ENCODE assay signal across 31 cellular contexts in the genomic region with DNA sequence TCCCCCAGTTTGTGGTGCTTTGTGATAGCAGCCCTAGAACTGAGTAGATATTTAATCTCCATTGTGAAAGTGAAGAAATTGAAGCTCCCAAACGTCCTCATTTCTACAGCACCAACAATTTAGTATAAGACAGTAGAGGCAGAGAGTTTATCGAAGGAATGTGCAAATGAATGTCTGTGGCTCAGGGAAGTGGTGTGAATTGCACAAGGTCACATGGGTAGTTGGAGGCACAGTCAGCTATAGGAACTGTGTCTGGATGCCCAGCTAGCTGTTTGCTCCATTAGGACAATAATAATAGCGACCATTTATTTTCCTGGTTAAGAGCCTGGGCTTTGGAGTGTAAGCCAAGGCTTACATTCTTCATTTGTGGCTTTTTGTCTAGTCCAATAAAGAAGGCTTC.
"Had no signal": no experiment of that assay in that cellular context is flagged by ENCODE, and none has a peak within 500 bp of the region (broad histone marks: within the 10 kb centered on the region; RNA-seq: fewer than 3 reads in every experiment).

No MANE protein-coding gene starts in this region.

- H3K9me3 ChIP-seq: SJCRH30 had no signal

- H3K36me3 Mint-ChIP-seq: activated CD8-positive, alpha-beta memory T cell treated with anti-CD3 and anti-CD28 coated beads, Interleukin-2, amount 10 ng/mL, durations not matched to agents 7 days and 5 days; activated naive CD8-positive, alpha-beta T cell treated with anti-CD3 and anti-CD28 coated beads for 36 hours; brain had no signal

- FAIRE-seq: bronchial epithelial cell had no signal

- H3K4me3 ChIP-seq: SJCRH30, SK-N-MC had no signal

- H3K9me3 Mint-ChIP-seq: activated CD4-positive, alpha-beta memory T cell treated with anti-CD3 and anti-CD28 coated beads, Interleukin-2, amount 10 ng/mL, durations not matched to agents 7 days and 5 days; activated naive CD8-positive, alpha-beta T cell treated with anti-CD3 and anti-CD28 coated beads for 36 hours; brain had no signal

- DNase-seq: activated CD4-positive, alpha-beta memory T cell treated with anti-CD3 and anti-CD28 coated beads, Interleukin-2, amount 10 ng/mL, durations not matched to agents 7 days and 5 days; activated CD4-positive, alpha-beta T cell treated with anti-CD3 and anti-CD28 coated beads for 1 hour; activated CD4-positive, alpha-beta T cell treated with anti-CD3 and anti-CD28 coated beads for 48 hours; activated CD4-positive, CD25-positive, alpha-beta regulatory T cell; activated CD8-positive, alpha-beta memory T cell treated with anti-CD3 and anti-CD28 coated beads for 24 hours; activated CD8-positive, alpha-beta memory T cell treated with anti-CD3 and anti-CD28 coated beads, Interleukin-2, amount 10 ng/mL, durations not matched to agents 7 days and 5 days; activated CD8-positive, alpha-beta memory T cell treated with anti-CD3 and anti-CD28 coated beads, Interleukin-2, amount 50 U/mL, for 48 hours; activated effector memory CD4-positive, alpha-beta T cell treated with anti-CD3 and anti-CD28 coated beads, Interleukin-2, amount 50 U/mL, for 16 hours; activated naive CD4-positive, alpha-beta T cell; activated naive CD4-positive, alpha-beta T cell treated with anti-CD3 and anti-CD28 coated beads, Interleukin-2, amount 50 U/mL, for 16 hours; activated naive CD8-positive, alpha-beta T cell treated with anti-CD3 and anti-CD28 coated beads for 36 hours; activated T-cell treated with anti-CD3 and anti-CD28 coated beads, Interleukin-2, amount 50 U/mL, for 48 hours; amygdala; caudate nucleus; MM.1S; MV-4-11; NCI-H1092; NCI-H1436 treated with DMSO at 0.1 percent for 48 hours; NCI-H1694 treated with DMSO at 0.1 percent for 48 hours; NCI-H2029; NCI-H345; NCI-H524 treated with DMSO at 0.1 percent for 48 hours; SHP77; SJCRH30; T1000; WERI-Rb-1 had no signal

- H3K4me2 ChIP-seq: KMS-11 had no signal

- H3K9ac ChIP-seq: KMS-11 had no signal

- ATAC-seq: activated CD8-positive, alpha-beta memory T cell treated with anti-CD3 and anti-CD28 coated beads, Interleukin-2, amount 10 ng/mL, durations not matched to agents 7 days and 5 days; Panc1 had no signal

- H3K4me1 Mint-ChIP-seq: activated naive CD8-positive, alpha-beta T cell treated with anti-CD3 and anti-CD28 coated beads for 36 hours had no signal

- H3K27ac Mint-ChIP-seq: activated CD4-positive, alpha-beta memory T cell treated with anti-CD3 and anti-CD28 coated beads, Interleukin-2, amount 10 ng/mL, durations not matched to agents 7 days and 5 days; activated CD8-positive, alpha-beta memory T cell treated with anti-CD3 and anti-CD28 coated beads, Interleukin-2, amount 10 ng/mL, durations not matched to agents 7 days and 5 days; activated naive CD8-positive, alpha-beta T cell treated with anti-CD3 and anti-CD28 coated beads for 36 hours had no signal

- H3K36me3 ChIP-seq: SJCRH30, WERI-Rb-1 had no signal

- H3K4me3 Mint-ChIP-seq: activated CD4-positive, alpha-beta memory T cell treated with anti-CD3 and anti-CD28 coated beads, Interleukin-2, amount 10 ng/mL, durations not matched to agents 7 days and 5 days; activated CD8-positive, alpha-beta memory T cell treated with anti-CD3 and anti-CD28 coated beads, Interleukin-2, amount 10 ng/mL, durations not matched to agents 7 days and 5 days; activated naive CD8-positive, alpha-beta T cell treated with anti-CD3 and anti-CD28 coated beads for 36 hours; brain had no signal

- H3K27me3 ChIP-seq: SJCRH30 had no signal

- H3K27ac ChIP-seq: KMS-11, SJCRH30, SK-N-MC, WERI-Rb-1 had no signal
